In the genomic region with DNA sequence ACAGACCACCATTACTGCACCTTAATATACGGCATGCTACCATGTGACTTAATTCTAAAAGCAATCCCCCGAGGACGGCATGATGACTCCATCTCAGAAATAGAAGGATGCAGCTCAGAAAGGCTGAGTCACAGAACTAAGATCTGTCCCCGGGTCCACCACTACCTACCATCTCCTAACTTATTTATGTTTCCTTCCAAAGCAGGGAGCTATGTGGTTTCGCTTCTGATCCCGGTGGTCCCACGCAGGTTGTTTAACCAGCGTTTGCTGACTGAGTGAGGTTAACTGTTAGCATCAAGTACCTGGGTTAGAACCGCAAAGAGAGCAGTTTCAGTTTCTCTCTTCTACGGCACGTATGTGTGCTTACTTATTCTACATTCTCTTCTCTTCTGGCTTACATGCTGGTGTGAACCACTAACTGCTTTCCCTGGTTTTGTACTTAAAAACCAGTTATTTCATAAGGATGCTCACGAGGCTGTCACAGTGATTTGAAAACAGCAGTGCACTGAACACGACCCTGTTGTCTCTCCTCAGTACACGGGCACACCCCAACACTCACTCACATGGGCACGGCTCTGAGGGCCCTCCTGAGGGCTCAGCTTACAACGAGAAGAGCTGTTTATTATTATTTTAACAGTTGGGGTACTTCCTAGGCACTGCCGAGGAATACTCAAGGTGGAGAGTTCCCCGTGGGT, we compare ENCODE assay signal across 8 cellular contexts.
DNase-seq lines count a peak whose midpoint lies in the region; ATAC-seq and TF ChIP-seq lines count a peak whose summit lies in the region.

No MANE protein-coding gene starts in this region.

- H3K27ac ChIP-seq in CD8-positive, alpha-beta memory T cell (ENCODE audit: low read depth, low read length): peak overlapping the region; percentile 66
- no peak overlapping the region for H3K27ac ChIP-seq in WERI-Rb-1

- no peaks in the 10 kb centered on the region for H3K9me3 Mint-ChIP-seq in CD8-positive, alpha-beta memory T cell
- no peaks in the 10 kb centered on the region for H3K9me3 Mint-ChIP-seq in nephron

- peaks cover 91 to 97% (median 95%) of the 10 kb centered on the region in 3 donors for H3K4me1 Mint-ChIP-seq in CD8-positive, alpha-beta memory T cell
- H3K4me1 Mint-ChIP-seq in nephron: peaks cover 61% of the 10 kb centered on the region

- H3K27ac Mint-ChIP-seq in CD8-positive, alpha-beta memory T cell: peak overlapping the region; percentile 91 to 99 (median 98)
- peak overlapping the region; percentile 2 to 83 (median 81) for H3K27ac Mint-ChIP-seq in nephron

- H3K27me3 Mint-ChIP-seq in CD8-positive, alpha-beta memory T cell: no peaks in the 10 kb centered on the region
- H3K27me3 Mint-ChIP-seq in nephron (ENCODE audit: low read depth): peaks cover 15% of the 10 kb centered on the region

- H3K4me1 ChIP-seq in CD8-positive, alpha-beta memory T cell (ENCODE audit: insufficient read depth, low read length): peaks cover 86% of the 10 kb centered on the region

- no peaks in the 10 kb centered on the region for H3K9me3 ChIP-seq in CD8-positive, alpha-beta memory T cell (ENCODE audit: low read length)
- no peaks in the 10 kb centered on the region for H3K9me3 ChIP-seq in WERI-Rb-1 (ENCODE audit: severe bottlenecking)

- peaks cover 0 to 48% (median 10%) of the 10 kb centered on the region in 3 donors for H3K36me3 Mint-ChIP-seq in CD8-positive, alpha-beta memory T cell
- no peaks in the 10 kb centered on the region for H3K36me3 Mint-ChIP-seq in nephron (ENCODE audit: low read depth)

- no peaks in the 10 kb centered on the region for H3K27me3 ChIP-seq in CD8-positive, alpha-beta memory T cell (ENCODE audit: insufficient read depth, low read length, poor library complexity, severe bottlenecking)
- H3K27me3 ChIP-seq in WERI-Rb-1 (ENCODE audit: insufficient read depth, low read depth, severe bottlenecking): no peaks in the 10 kb centered on the region

- ATAC-seq in HG03571 (IDR thresholded peaks at IDR 0.05; ENCODE audit: unreplicated experiment): peak; percentile 57

- H3K36me3 ChIP-seq in CD8-positive, alpha-beta memory T cell (ENCODE audit: insufficient read depth, low read length): peaks cover 20% of the 10 kb centered on the region
- H3K36me3 ChIP-seq in WERI-Rb-1: peaks cover 56% of the 10 kb centered on the region

- TF ChIP-seq CTCF in GM20000 (IDR thresholded peaks at IDR 0.05; ENCODE audit: extremely low read depth, missing control alignments): no peak
- no peak for TF ChIP-seq CTCF in nephron (IDR thresholded peaks at IDR 0.05; ENCODE audit: unreplicated experiment in 3 of 3)
- no peak for TF ChIP-seq CTCF in WERI-Rb-1 (IDR thresholded peaks at IDR 0.05; ENCODE audit: low read depth, low read length)

- peak; percentile 40 to 80 (median 78) for DNase-seq in CD8-positive, alpha-beta memory T cell
- DNase-seq in GM20000 (ENCODE audit: low spot score) (peak; percentile 79), NOMO-1 (lab: John Stamatoyannopoulos, UW; ENCODE audit: unreplicated experiment in 2 of 2) (no peak), WERI-Rb-1 (no peak), NCI-H446 (lab: John Stamatoyannopoulos, UW) (no peak)
- peak; percentile 75 to 80 for DNase-seq in activated T-cell treated with anti-CD3 and anti-CD28 coated beads, Interleukin-2, amount 50 U/mL, for 48 hours

- peak overlapping the region; percentile 62 for H3K4me3 ChIP-seq in CD8-positive, alpha-beta memory T cell (ENCODE audit: low read length)
- H3K4me3 ChIP-seq in WERI-Rb-1 (ENCODE audit: low read depth, low read length): no peak overlapping the region

- CTCF ChIA-PET in CD8-positive, alpha-beta memory T cell (lab: Charles Lee): interaction anchor here (0.8 to 11.4 kb wide), 15 partner anchors 9 to 76 kb away, joined by 3 to 95 read pairs (median 5); a partner anchor contains a TSS

- POLR2A ChIA-PET in CD8-positive, alpha-beta memory T cell (lab: Charles Lee): interaction anchor here (0.6 to 3.9 kb wide), 11 partner anchors 20 to 67 kb away, joined by 3 to 17 read pairs (median 3); a partner anchor contains a TSS

- peak overlapping the region; percentile 77 to 93 (median 85) for H3K4me3 Mint-ChIP-seq in CD8-positive, alpha-beta memory T cell
- no peak overlapping the region for H3K4me3 Mint-ChIP-seq in nephron

Comparison
In these comparisons a context has a peak if more than half of its experiments do, and no peak if none do; other contexts are left out.
1. DNase-seq: peak in CD8-positive, alpha-beta memory T cell (5 of 5), GM20000 (single experiment) and activated T-cell treated with anti-CD3 and anti-CD28 coated beads, Interleukin-2, amount 50 U/mL, for 48 hours (2 of 2); none in NOMO-1 (0 of 2), WERI-Rb-1 (single experiment) and NCI-H446 (0 of 2).
2. H3K4me3 Mint-ChIP-seq: peak in CD8-positive, alpha-beta memory T cell (7 of 7); none in nephron (0 of 3).